22 cellular contexts compared by ENCODE assay signal in genomic region chr16:14164916-14165684, GRCh38.
DNase-seq lines count a peak whose midpoint lies in the region; ATAC-seq and TF ChIP-seq lines count a peak whose summit lies in the region.
"Had no signal": no experiment of that assay in that cellular context is flagged by ENCODE, and none has a peak within 500 bp of the region (broad histone marks: within the 10 kb centered on the region; RNA-seq: fewer than 3 reads in every experiment).

No MANE protein-coding gene starts in this region.

- H3K79me1 ChIP-seq in trophoblast cell (ENCODE audit: low read length), result no peaks in the 10 kb centered on the region

- no peak overlapping the region for H2BK12ac ChIP-seq in trophoblast cell (ENCODE audit: low read length)

- H3K4me2 ChIP-seq in trophoblast cell (ENCODE audit: low read length), result no peak overlapping the region

- no peak overlapping the region for H3K4me3 ChIP-seq in SK-N-MC
- H3K4me3 ChIP-seq in trophoblast cell (ENCODE audit: low read depth, low read length), result no peak overlapping the region
- H3K4me3 ChIP-seq: GM23248, Peyer's patch, SJCRH30 had no signal

- H2BK120ac ChIP-seq in trophoblast cell (ENCODE audit: insufficient read depth, low read length, poor library complexity), result no peak overlapping the region

- H3K27me3 ChIP-seq in trophoblast cell (ENCODE audit: insufficient read depth, low read length), result no peaks in the 10 kb centered on the region
- H3K27me3 ChIP-seq: Peyer's patch, SJCRH30 had no signal

- no peak overlapping the region for H4K91ac ChIP-seq in trophoblast cell (ENCODE audit: low read depth, low read length)

- H3K36me3 ChIP-seq in SK-N-MC (ENCODE audit: insufficient read depth, low read length) (peaks cover 5% of the 10 kb centered on the region; the same call in 1 of the 2 replicates), trophoblast cell (ENCODE audit: control insufficient read depth in 1 of 2, insufficient read depth in 2 of 2, low read length in 2 of 2) (no peaks in the 10 kb centered on the region)
- H3K36me3 ChIP-seq: Peyer's patch, SJCRH30 had no signal

- H4K12ac ChIP-seq in trophoblast cell (ENCODE audit: low read depth, low read length), result no peak overlapping the region

- H3K14ac ChIP-seq in trophoblast cell (ENCODE audit: low read length), result no peak overlapping the region

- H3K27ac Mint-ChIP-seq in glutamatergic neuron (ENCODE audit: unreplicated experiment), result peak overlapping the region; percentile 17
- H3K27ac Mint-ChIP-seq: CD8-positive, alpha-beta memory T cell had no signal

- H2BK5ac ChIP-seq in trophoblast cell (ENCODE audit: low read depth, low read length, poor library complexity), result no peak overlapping the region

- H3K36me3 Mint-ChIP-seq in glutamatergic neuron (ENCODE audit: unreplicated experiment), result no peaks in the 10 kb centered on the region

- H3K18ac ChIP-seq in trophoblast cell (ENCODE audit: low read length), result no peak overlapping the region

- DNase-seq in SK-N-MC (ENCODE audit: low read depth, low spot score) (no peak), glutamatergic neuron (no peak), trophoblast cell (no peak), HCEC 1CT (no peak), NCI-H187 (lab: John Stamatoyannopoulos, UW) (no peak)
- DNase-seq: AML-193; C1 segment of cervical spinal cord; Calu3; CD8-positive, alpha-beta memory T cell; DMS153; GM23248; H9; KBM-7; NCI-H1092 treated with DMSO at 0.1 percent for 48 hours; NCI-H146; NCI-H2029 treated with DMSO at 0.1 percent for 48 hours; NCI-H524 treated with DMSO at 0.1 percent for 48 hours; NCI-H82; Peyer's patch; SJCRH30 had no signal

- no peaks in the 10 kb centered on the region for H3K79me2 ChIP-seq in trophoblast cell (ENCODE audit: control insufficient read depth, insufficient read depth, low read length, poor library complexity)

- H3K4me1 Mint-ChIP-seq in glutamatergic neuron (ENCODE audit: low read depth, unreplicated experiment), result peaks cover 10% of the 10 kb centered on the region
- H3K4me1 Mint-ChIP-seq: H9 had no signal

- H3K23ac ChIP-seq in trophoblast cell (ENCODE audit: low read length), result peak overlapping the region; percentile 64

- TF ChIP-seq CTCF in 22Rv1 (IDR thresholded peaks at IDR 0.05), result no peak
- no peak for TF ChIP-seq CTCF in glutamatergic neuron (IDR thresholded peaks at IDR 0.05; ENCODE audit: partially characterized antibody, unreplicated experiment)

- no peak overlapping the region for H4K8ac ChIP-seq in trophoblast cell (ENCODE audit: low read depth, low read length)

- no peaks in the 10 kb centered on the region for H3K9me3 ChIP-seq in SK-N-MC (ENCODE audit: low read depth, low read length)
- H3K9me3 ChIP-seq in trophoblast cell (ENCODE audit: insufficient read depth, low read depth, low read length), result no peaks in the 10 kb centered on the region
- H3K9me3 ChIP-seq: Peyer's patch, SJCRH30 had no signal

- H3K9ac ChIP-seq in SK-N-MC (ENCODE audit: insufficient read length) (no peak overlapping the region), trophoblast cell (ENCODE audit: low read length) (no peak overlapping the region)
- H3K9ac ChIP-seq: GM23248 had no signal

- H2AFZ ChIP-seq in trophoblast cell (ENCODE audit: insufficient read depth, low read length, poor library complexity), result no peak overlapping the region
- H2AFZ ChIP-seq: GM23248 had no signal

- no peak overlapping the region for H3K4ac ChIP-seq in trophoblast cell (ENCODE audit: low read depth, low read length)

- no peak for ATAC-seq in GM18870 (IDR thresholded peaks at IDR 0.05; ENCODE audit: unreplicated experiment)

- H3K27ac ChIP-seq in 22Rv1, result peak overlapping the region; percentile 3; the same call in 1 of the 2 replicates
- H3K27ac ChIP-seq in SK-N-MC, result 0 out of 2 replicates have a peak overlapping the region, but pooled peaks have one; percentile 1
- H3K27ac ChIP-seq in trophoblast cell (ENCODE audit: low read depth, low read length), result no peak overlapping the region
- H3K27ac ChIP-seq: GM23248, Peyer's patch, SJCRH30 had no signal

- H2AK5ac ChIP-seq in trophoblast cell (ENCODE audit: low read length), result no peak overlapping the region

- WGBS in trophoblast cell (ENCODE audit: extremely low coverage, insufficient coverage, insufficient read length), result no CpG with 5 or more reads among the region's 5 CpGs

- peaks cover 3% of the 10 kb centered on the region for H3K27me3 Mint-ChIP-seq in glutamatergic neuron (ENCODE audit: unreplicated experiment)
- H3K27me3 Mint-ChIP-seq: CD8-positive, alpha-beta memory T cell had no signal

- no peak overlapping the region for H3K4me3 Mint-ChIP-seq in glutamatergic neuron (ENCODE audit: unreplicated experiment)
- H3K4me3 Mint-ChIP-seq: CD8-positive, alpha-beta memory T cell; H9 had no signal

- no peaks in the 10 kb centered on the region for H3K4me1 ChIP-seq in trophoblast cell (ENCODE audit: control insufficient read depth in 1 of 2, insufficient read depth in 2 of 2, low read length in 2 of 2)
- H3K4me1 ChIP-seq: Peyer's patch, SJCRH30 had no signal

- peaks cover 2% of the 10 kb centered on the region for H3K9me3 Mint-ChIP-seq in glutamatergic neuron (ENCODE audit: unreplicated experiment)
- H3K9me3 Mint-ChIP-seq: CD8-positive, alpha-beta memory T cell; H9 had no signal
